ENCODE assay signal across 15 cellular contexts in genomic region chr3:188756241-188756640, GRCh38.
A peak's percentile ranks its signal among the peaks of the same experiment; 100 is the strongest.
DNase-seq lines count a peak whose midpoint lies in the region; ATAC-seq and TF ChIP-seq lines count a peak whose summit lies in the region.
"Had no signal": no experiment of that assay in that cellular context is flagged by ENCODE, and none has a peak within 500 bp of the region (broad histone marks: within the 10 kb centered on the region; RNA-seq: fewer than 3 reads in every experiment).

No MANE protein-coding gene starts in this region.

- H3K27ac ChIP-seq in OCI-LY3 (ENCODE audit: low read length) = peak overlapping the region; percentile 95
- H3K27ac ChIP-seq: C4-2B had no signal

- H3K4me3 ChIP-seq in GM12865 (ENCODE audit: low read depth, low read length) (no peak overlapping the region), OCI-LY3 (ENCODE audit: low read length) (no peak overlapping the region)

- no peaks in the 10 kb centered on the region for H3K9me3 ChIP-seq in OCI-LY3 (ENCODE audit: insufficient read depth, low read length)
- H3K9me3 ChIP-seq: BE2C had no signal

- H3K27me3 ChIP-seq in OCI-LY3 (ENCODE audit: low read depth, low read length) = no peaks in the 10 kb centered on the region
- H3K27me3 ChIP-seq: BE2C had no signal

- H2AFZ ChIP-seq in OCI-LY3 (ENCODE audit: low read depth, low read length) = peak overlapping the region; percentile 48; the same call in 1 of the 2 replicates

- no peaks in the 10 kb centered on the region for H3K79me2 ChIP-seq in OCI-LY3 (ENCODE audit: low read length)

- no peaks in the 10 kb centered on the region for H4K20me1 ChIP-seq in OCI-LY3 (ENCODE audit: insufficient read depth, low read length)

- TF ChIP-seq CTCF in GM12865 (IDR thresholded peaks at IDR 0.05; ENCODE audit: insufficient read depth, low read depth, low read length, missing control alignments) = no peak
- no peak for TF ChIP-seq CTCF in OCI-LY3 (IDR thresholded peaks at IDR 0.05; ENCODE audit: low read depth, low read length)

- peaks cover 59% of the 10 kb centered on the region for H3K4me1 ChIP-seq in OCI-LY3 (ENCODE audit: low read length)
- H3K4me1 ChIP-seq: BE2C had no signal

- H3K36me3 ChIP-seq in OCI-LY3 (replicated peaks; ENCODE audit: low read depth, low read length) = no peaks in the 10 kb centered on the region
- H3K36me3 ChIP-seq: BE2C had no signal

- peak overlapping the region; percentile 15; the same call in 1 of the 2 replicates for H3K4me2 ChIP-seq in OCI-LY3 (ENCODE audit: low read length)

- peak overlapping the region; percentile 99 for H3K9ac ChIP-seq in OCI-LY3 (ENCODE audit: low read length)

- ATAC-seq in HG02840 (IDR thresholded peaks at IDR 0.05; ENCODE audit: low FRiP score, unreplicated experiment) (no peak), HG03521 (IDR thresholded peaks at IDR 0.05; ENCODE audit: unreplicated experiment) (no peak)

- peak; percentile 2 for DNase-seq in GM12865 (ENCODE audit: low read depth)
- peak; percentile 20 for DNase-seq in germinal center (ENCODE audit: low spot score)
- DNase-seq in medulla oblongata (ENCODE audit: extremely low spot score) = no peak
- DNase-seq in hepatic stellate cell (ENCODE audit: low spot score) = no peak
- DNase-seq: BE2C; CD4-positive, alpha-beta memory T cell; DMS79; EL; HCEC 1CT; HFFc6; IMR-90 had no signal

Comparison
In these comparisons a context has a peak if more than half of its experiments do, and no peak if none do; other contexts are left out.
1. DNase-seq: peak in GM12865 (single experiment) and germinal center (single experiment); none in medulla oblongata (single experiment) and hepatic stellate cell (single experiment).